8 cellular contexts compared by ENCODE assay signal in genomic region chr17:18185832-18186231, GRCh38. TPM values are rescaled to one million over a fixed set of nuclear protein-coding genes. Genes with fewer than 3 reads are reported as not detected.
A peak's percentile ranks its signal among the peaks of the same experiment; 100 is the strongest.
DNase-seq lines count a peak whose midpoint lies in the region; ATAC-seq, FAIRE-seq and TF ChIP-seq lines count a peak whose summit lies in the region.

No MANE protein-coding gene starts in this region.

- no peak for TF ChIP-seq CTCF in A549 (IDR thresholded peaks at IDR 0.05)
- no peak for TF ChIP-seq CTCF in HL-60 (IDR thresholded peaks at IDR 0.05; ENCODE audit: insufficient read depth, low read length)
- TF ChIP-seq CTCF in brain (conservative IDR thresholded peaks at IDR 0.05), result no peak

- CTCF ChIA-PET in A549 (lab: Yijun Ruan, JAX), result interaction anchor here (0.7 to 8.4 kb wide), 4 partner anchors 14 to 148 kb away, joined by 4 to 32 read pairs (median 4); no protein-coding TSS in a partner anchor

- peaks cover 0 to 4% (median 0%) of the 10 kb centered on the region in 5 experiments for H3K9me3 Mint-ChIP-seq in brain

- H3K27ac Mint-ChIP-seq in brain, result peak overlapping the region; percentile 92 to 97 (median 94)

- H3K27me3 Mint-ChIP-seq in brain, result peaks cover 23% of the 10 kb centered on the region

- H3K4me3 ChIP-seq in A549 (peak overlapping the region; percentile 73), HL-60 (replicated peaks; ENCODE audit: insufficient read depth, low read length) (peak overlapping the region; percentile 69), mesodermal cell (ENCODE audit: extremely low read depth, insufficient read depth, low read length, poor library complexity, severe bottlenecking) (peak overlapping the region; percentile 80)

- H3K9me3 ChIP-seq in A549, result no peaks in the 10 kb centered on the region
- no peaks in the 10 kb centered on the region for H3K9me3 ChIP-seq in mesodermal cell (ENCODE audit: control insufficient read depth, low read length)

- peak overlapping the region; percentile 83 to 96 (median 87) for H3K4me3 Mint-ChIP-seq in brain

- TF ChIP-seq POLR2A in A549 (IDR thresholded peaks at IDR 0.05; ENCODE audit: low read length), result no peak

- peaks cover 54% of the 10 kb centered on the region for H3K36me3 ChIP-seq in mesodermal cell (ENCODE audit: control insufficient read depth, insufficient read depth, low read length)

- WGBS in A549 (ENCODE audit: missing lambda C conversion rate), result 68% methylated on average over 5 of the region's 5 CpGs
- 55 to 87% methylated on average over 3 of the region's 5 CpGs for WGBS in mesodermal cell (ENCODE audit: insufficient coverage in 2 of 2), 2 experiments

- POLR2A ChIA-PET in A549 (lab: Yijun Ruan, JAX), result no interaction called here

- FAIRE-seq in A549 (lab: Jason Lieb, UNC), result no peak

- TF ChIP-seq EP300 in A549 (IDR thresholded peaks at IDR 0.05), result no peak

- H3K4me1 ChIP-seq in A549 (peaks cover 59% of the 10 kb centered on the region), mesodermal cell (ENCODE audit: control insufficient read depth, insufficient read depth, low read length, poor library complexity, severe bottlenecking) (peaks cover 21% of the 10 kb centered on the region)

- DNase-seq in A549 (ENCODE audit: low read depth in 1 of 2, low spot score in 1 of 2), result no peak
- no peak for DNase-seq in HL-60 (ENCODE audit: low read depth in 1 of 2, low spot score in 1 of 2)
- no peak for DNase-seq in NCI-H1694 (lab: John Stamatoyannopoulos, UW)
- DNase-seq in UCSD-AML1 (lab: John Stamatoyannopoulos, UW; ENCODE audit: unreplicated experiment), result no peak

- peaks cover 84% of the 10 kb centered on the region for H3K4me1 Mint-ChIP-seq in brain

- TF ChIP-seq RAD21 in A549 (conservative IDR thresholded peaks at IDR 0.05 in 1 of 2, IDR thresholded peaks at IDR 0.05 in 1 of 2), result no peak

- ATAC-seq in A549, result no peak
- no peak for ATAC-seq in HG02938 (IDR thresholded peaks at IDR 0.05; ENCODE audit: unreplicated experiment)
- no peak for ATAC-seq in HG03135 (IDR thresholded peaks at IDR 0.05; ENCODE audit: unreplicated experiment)

- peak overlapping the region in 1 of 2 experiments; percentile 96; a peak in 3 of 6 replicates for H3K27ac ChIP-seq in A549
- H3K27ac ChIP-seq in HL-60 (replicated peaks), result no peak overlapping the region
- H3K27ac ChIP-seq in mesodermal cell (ENCODE audit: low read depth, low read length, severe bottlenecking), result no peak overlapping the region

- peak overlapping the region; percentile 88 for H3K4me2 ChIP-seq in A549

- H3K36me3 Mint-ChIP-seq in brain, result peaks cover 61% of the 10 kb centered on the region

- no peaks in the 10 kb centered on the region for H3K27me3 ChIP-seq in HL-60 (ENCODE audit: insufficient read depth, poor library complexity, severe bottlenecking)

TF ChIP-seq in A549, 52 proteins besides CTCF, POLR2A, EP300 and RAD21:
- TF ChIP-seq HDAC2 (IDR thresholded peaks at IDR 0.05) (no peak), ZC3H11A (IDR thresholded peaks at IDR 0.05) (no peak), CHD2 (IDR thresholded peaks at IDR 0.05; ENCODE audit: low read length, partially characterized antibody) (no peak)

RNA-seq across cellular contexts. Expression of gene ALKBH5, which starts 2.2 kb away (rescaled TPM):
- 99.2 and 105 TPM in 2 replicates for polyA plus RNA-seq in A549 (2011; rRNA removed)
- polyA plus RNA-seq in A549 (2012; cell fraction: cytosol; rRNA removed), result 69.5 and 90.7 TPM in 2 replicates
- polyA plus RNA-seq in A549 (2012; cell fraction: nucleus; rRNA removed), result 47.9 and 50.7 TPM in 2 replicates
- polyA plus RNA-seq in A549 (2017; fragmentation: RNase III; extraction: RNeasy Plus Mini Kit Qiagen cat#74134 plus additional on column Dnase treatment), result 52.5 to 57.9 TPM (median 54.2 TPM) in 3 replicates
- 158 and 192 TPM in 2 replicates for polyA minus RNA-seq in A549 (2011; rRNA and poly(A)+ RNA removed)
- polyA plus RNA-seq in brain (ENCODE audit: insufficient read depth, low read depth, low replicate concordance), result 99.8 TPM
- 43.3 TPM for polyA plus RNA-seq in mesodermal cell (2013, experiment 1 of 2)
- 39.0 TPM for polyA plus RNA-seq in mesodermal cell (2013, experiment 2 of 2)

RNA-seq across cellular contexts. Expression of gene LLGL1, which starts 39.6 kb away (rescaled TPM):
- polyA plus RNA-seq in A549 (2011; rRNA removed), result 11.2 and 13.1 TPM in 2 replicates
- polyA plus RNA-seq in A549 (2012; cell fraction: cytosol; rRNA removed), result 26.7 and 42.5 TPM in 2 replicates
- 42.1 and 57.8 TPM in 2 replicates for polyA plus RNA-seq in A549 (2012; cell fraction: nucleus; rRNA removed)
- 15.5 to 19.3 TPM (median 18.9 TPM) in 3 replicates for polyA plus RNA-seq in A549 (2017; fragmentation: RNase III; extraction: RNeasy Plus Mini Kit Qiagen cat#74134 plus additional on column Dnase treatment)
- polyA minus RNA-seq in A549 (2011; rRNA and poly(A)+ RNA removed), result 13.9 and 20.5 TPM in 2 replicates
- 71.6 TPM for polyA plus RNA-seq in brain (ENCODE audit: insufficient read depth, low read depth, low replicate concordance)
- polyA plus RNA-seq in mesodermal cell (2013, experiment 1 of 2), result 64.1 TPM
- polyA plus RNA-seq in mesodermal cell (2013, experiment 2 of 2), result 52.4 TPM
